Comparison of ENCODE assay signal across 19 cellular contexts in the genomic region with DNA sequence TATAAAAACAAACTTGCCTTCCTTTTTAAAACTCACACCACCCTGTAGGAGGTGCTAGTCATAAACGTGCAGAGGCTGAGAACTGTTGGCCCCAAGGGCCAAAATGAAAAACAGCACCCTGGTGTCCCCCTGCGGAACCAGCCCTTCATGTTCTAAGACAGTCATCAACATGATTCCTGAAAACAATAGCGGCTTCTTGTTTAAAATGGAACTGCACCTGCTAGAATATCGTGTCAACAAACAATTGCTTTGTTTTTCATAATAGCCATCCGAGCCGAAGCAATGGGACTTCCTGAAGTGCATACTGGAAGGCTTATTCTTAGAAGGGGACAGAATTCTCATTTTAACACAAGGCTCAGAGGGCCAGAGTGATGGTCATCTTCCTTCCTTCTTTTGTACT. TPM values are rescaled to one million over a fixed set of nuclear protein-coding genes. Genes with fewer than 3 reads are reported as not detected.
DNase-seq lines count a peak whose midpoint lies in the region; TF ChIP-seq lines count a peak whose summit lies in the region.
"Had no signal": no experiment of that assay in that cellular context is flagged by ENCODE, and none has a peak within 500 bp of the region (broad histone marks: within the 10 kb centered on the region; RNA-seq: fewer than 3 reads in every experiment).

No MANE protein-coding gene starts in this region.

- no peak overlapping the region for H3K27ac Mint-ChIP-seq in endodermal cell
- H3K27ac Mint-ChIP-seq: activated CD8-positive, alpha-beta T cell treated with anti-CD3 and anti-CD28 coated beads, Interleukin-2, amount 10 ng/mL, durations not matched to agents 7 days and 5 days; CD4-positive, alpha-beta T cell; naive thymus-derived CD8-positive, alpha-beta T cell had no signal

- H3K4me3 ChIP-seq in endodermal cell (ENCODE audit: low read length) = no peak overlapping the region
- H3K4me3 ChIP-seq in subcutaneous abdominal adipose tissue (ENCODE audit: low read depth in 1 of 5, low read length in 5 of 5) = no peak overlapping the region
- H3K4me3 ChIP-seq: ascending aorta, colonic mucosa, left lung, upper lobe of left lung had no signal

- H3K36me3 ChIP-seq in endodermal cell (ENCODE audit: control insufficient read depth, insufficient read depth, low read length) = no peaks in the 10 kb centered on the region
- H3K36me3 ChIP-seq in subcutaneous abdominal adipose tissue (ENCODE audit: control insufficient read depth in 5 of 5, insufficient read depth in 5 of 5, low read length in 5 of 5) = no peaks in the 10 kb centered on the region
- H3K36me3 ChIP-seq: ascending aorta, colonic mucosa, left lung, upper lobe of left lung had no signal

- no peaks in the 10 kb centered on the region for H3K27me3 ChIP-seq in endodermal cell (ENCODE audit: control insufficient read depth, insufficient read depth, low read length, poor library complexity, severe bottlenecking)
- peaks cover 3 to 7% (median 4%) of the 10 kb centered on the region in 5 donors for H3K27me3 ChIP-seq in subcutaneous abdominal adipose tissue (ENCODE audit: control insufficient read depth in 5 of 5, insufficient read depth in 4 of 5, low read length in 5 of 5)
- H3K27me3 ChIP-seq: ascending aorta, colonic mucosa, left lung, upper lobe of left lung had no signal

- peaks cover 14% of the 10 kb centered on the region for H3K4me1 Mint-ChIP-seq in endodermal cell
- H3K4me1 Mint-ChIP-seq: naive thymus-derived CD8-positive, alpha-beta T cell had no signal

- H3K36me3 Mint-ChIP-seq in endodermal cell (ENCODE audit: low read depth) = no peaks in the 10 kb centered on the region
- H3K36me3 Mint-ChIP-seq: naive thymus-derived CD8-positive, alpha-beta T cell had no signal

- H3K9me3 Mint-ChIP-seq in endodermal cell = no peaks in the 10 kb centered on the region
- H3K9me3 Mint-ChIP-seq: CD4-positive, alpha-beta T cell; naive thymus-derived CD8-positive, alpha-beta T cell had no signal

- H3K9ac ChIP-seq in endodermal cell (ENCODE audit: extremely low read depth, low read length, poor library complexity, severe bottlenecking) (no peak overlapping the region), subcutaneous abdominal adipose tissue (ENCODE audit: low read length in 5 of 5) (no peak overlapping the region)

- peak; percentile 63 for TF ChIP-seq CTCF in endodermal cell (conservative IDR thresholded peaks at IDR 0.05)

- H3K27ac ChIP-seq in endodermal cell (ENCODE audit: low read depth, low read length) = no peak overlapping the region
- H3K27ac ChIP-seq in subcutaneous abdominal adipose tissue (ENCODE audit: low read depth, low read length) = peak overlapping the region; percentile 44
- H3K27ac ChIP-seq: colonic mucosa, left lung, upper lobe of left lung had no signal

- H3K4me3 Mint-ChIP-seq in endodermal cell = no peak overlapping the region
- H3K4me3 Mint-ChIP-seq: activated CD8-positive, alpha-beta T cell treated with anti-CD3 and anti-CD28 coated beads, Interleukin-2, amount 10 ng/mL, durations not matched to agents 7 days and 5 days; CD4-positive, alpha-beta T cell; naive thymus-derived CD8-positive, alpha-beta T cell had no signal

- whole genome bisulfite sequencing in endodermal cell (ENCODE audit: insufficient coverage in 1 of 2, insufficient read length in 1 of 2), 2 experiments = 74 to 90% methylated on average over 5 to 6 of the region's 6 CpGs

- no peaks in the 10 kb centered on the region for H3K4me1 ChIP-seq in endodermal cell (ENCODE audit: control insufficient read depth, insufficient read depth, low read length)
- H3K4me1 ChIP-seq in subcutaneous abdominal adipose tissue (ENCODE audit: control insufficient read depth in 5 of 5, insufficient read depth in 5 of 5, low read length in 5 of 5) = peaks cover 0 to 13% (median 0%) of the 10 kb centered on the region in 5 donors
- H3K4me1 ChIP-seq: colonic mucosa, left lung had no signal

- no peaks in the 10 kb centered on the region for H3K27me3 Mint-ChIP-seq in endodermal cell (ENCODE audit: insufficient read depth)

- DNase-seq in NCI-H1436 (lab: John Stamatoyannopoulos, UW) (peak; percentile 56), NCI-H1436 treated with DMSO at 0.1 percent for 48 hours (lab: John Stamatoyannopoulos, UW) (no peak), NCI-H2107 treated with DMSO at 0.1 percent for 48 hours (lab: John Stamatoyannopoulos, UW; ENCODE audit: unreplicated experiment) (peak; percentile 93), endodermal cell (no peak), D341Med (ENCODE audit: low spot score) (no peak), LoVo (ENCODE audit: low spot score) (no peak), activated gamma-delta T cell treated with Interleukin-2 at 50 U/mL for 16 hours (no peak)
- DNase-seq: activated CD8-positive, alpha-beta T cell treated with anti-CD3 and anti-CD28 coated beads, Interleukin-2, amount 10 ng/mL, durations not matched to agents 7 days and 5 days; CD4-positive, alpha-beta T cell; GF-D8; IMR-90; left lung; naive thymus-derived CD8-positive, alpha-beta T cell; NCI-H1694; stimulated activated CD4-positive, alpha-beta T cell treated with anti-CD3 and anti-CD28 coated beads, Interleukin-2, amount 100 ng/mL, for 24 hours had no signal

- no peaks in the 10 kb centered on the region for H3K9me3 ChIP-seq in endodermal cell (ENCODE audit: control insufficient read depth, low read length)
- no peaks in the 10 kb centered on the region for H3K9me3 ChIP-seq in subcutaneous abdominal adipose tissue (ENCODE audit: control insufficient read depth in 5 of 5, low read length in 5 of 5)
- H3K9me3 ChIP-seq: ascending aorta, colonic mucosa, left lung, upper lobe of left lung had no signal

RNA-seq across cellular contexts. Expression of a gene that starts 43.7 kb away (rescaled TPM):
- under 1 TPM; 0.15 to 0.79 TPM for total RNA-seq in endodermal cell
- polyA plus RNA-seq in endodermal cell (2013, experiment 1 of 2) = 12.8 TPM
- 12.5 TPM for polyA plus RNA-seq in endodermal cell (2013, experiment 2 of 2)
- total RNA-seq: activated CD8-positive, alpha-beta T cell treated with anti-CD3 and anti-CD28 coated beads, Interleukin-2, amount 10 ng/mL, durations not matched to agents 7 days and 5 days; CD4-positive, alpha-beta T cell; naive thymus-derived CD8-positive, alpha-beta T cell had no signal
- polyA plus RNA-seq: naive thymus-derived CD8-positive, alpha-beta T cell had no signal

Comparison
In these comparisons a context has a peak if more than half of its experiments do, and no peak if none do; other contexts are left out.
1. DNase-seq: peak in NCI-H1436 (single experiment) and NCI-H2107 treated with DMSO at 0.1 percent for 48 hours (single experiment); none in NCI-H1436 treated with DMSO at 0.1 percent for 48 hours (single experiment), endodermal cell (single experiment), D341Med (single experiment), LoVo (single experiment) and activated gamma-delta T cell treated with Interleukin-2 at 50 U/mL for 16 hours (single experiment).